1 cellular context compared by ENCODE assay signal in the genomic region with DNA sequence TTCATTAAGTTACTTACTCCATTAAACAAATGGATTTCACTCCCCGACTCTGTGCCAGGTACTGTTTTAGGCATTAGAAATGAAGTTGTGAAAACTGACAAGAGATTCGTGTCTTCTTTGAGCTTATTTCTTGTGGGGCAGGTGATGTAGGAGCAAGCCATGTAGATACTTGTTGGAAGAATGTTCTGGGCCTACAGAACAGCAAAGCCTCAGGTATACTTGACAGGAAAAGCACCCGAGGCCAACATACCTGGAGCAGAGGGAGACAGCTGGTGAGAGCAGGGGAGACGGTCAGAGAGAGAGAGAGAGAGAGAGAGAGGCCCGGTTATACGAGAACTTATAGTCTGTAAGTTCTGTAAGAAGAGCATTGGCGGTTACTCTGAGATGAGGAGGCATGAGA.
TF ChIP-seq lines count a peak whose summit lies in the region.

No MANE protein-coding gene starts in this region.

TF ChIP-seq in IMR-90, 13 proteins besides CTCF, POLR2A, EP300 and RAD21:
- TF ChIP-seq, protein P1, sequence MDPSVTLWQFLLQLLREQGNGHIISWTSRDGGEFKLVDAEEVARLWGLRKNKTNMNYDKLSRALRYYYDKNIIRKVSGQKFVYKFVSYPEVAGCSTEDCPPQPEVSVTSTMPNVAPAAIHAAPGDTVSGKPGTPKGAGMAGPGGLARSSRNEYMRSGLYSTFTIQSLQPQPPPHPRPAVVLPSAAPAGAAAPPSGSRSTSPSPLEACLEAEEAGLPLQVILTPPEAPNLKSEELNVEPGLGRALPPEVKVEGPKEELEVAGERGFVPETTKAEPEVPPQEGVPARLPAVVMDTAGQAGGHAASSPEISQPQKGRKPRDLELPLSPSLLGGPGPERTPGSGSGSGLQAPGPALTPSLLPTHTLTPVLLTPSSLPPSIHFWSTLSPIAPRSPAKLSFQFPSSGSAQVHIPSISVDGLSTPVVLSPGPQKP (IDR thresholded peaks at IDR 0.05; ENCODE audit: borderline replicate concordance, low read depth, low read length) = no peak
- TF ChIP-seq MXI1 (IDR thresholded peaks at IDR 0.05; ENCODE audit: borderline replicate concordance, low read depth, low read length) = no peak
- TF ChIP-seq NFE2L2 (IDR thresholded peaks at IDR 0.05; ENCODE audit: low read depth, low read length) = no peak
- TF ChIP-seq MAFK (IDR thresholded peaks at IDR 0.05; ENCODE audit: low read depth, low read length) = no peak
- TF ChIP-seq, protein P2, sequence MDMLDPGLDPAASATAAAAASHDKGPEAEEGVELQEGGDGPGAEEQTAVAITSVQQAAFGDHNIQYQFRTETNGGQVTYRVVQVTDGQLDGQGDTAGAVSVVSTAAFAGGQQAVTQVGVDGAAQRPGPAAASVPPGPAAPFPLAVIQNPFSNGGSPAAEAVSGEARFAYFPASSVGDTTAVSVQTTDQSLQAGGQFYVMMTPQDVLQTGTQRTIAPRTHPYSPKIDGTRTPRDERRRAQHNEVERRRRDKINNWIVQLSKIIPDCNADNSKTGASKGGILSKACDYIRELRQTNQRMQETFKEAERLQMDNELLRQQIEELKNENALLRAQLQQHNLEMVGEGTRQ (IDR thresholded peaks at IDR 0.05; ENCODE audit: low read depth, low read length) = no peak
- no peak for TF ChIP-seq SMC3 (IDR thresholded peaks at IDR 0.05; ENCODE audit: low read depth, low read length)
- no peak for TF ChIP-seq RCOR1 (IDR thresholded peaks at IDR 0.05; ENCODE audit: insufficient replicate concordance, low read length)
- TF ChIP-seq CHD1 (IDR thresholded peaks at IDR 0.05; ENCODE audit: low read depth, low read length) = no peak
- TF ChIP-seq CEBPB (IDR thresholded peaks at IDR 0.05; ENCODE audit: low read depth, low read length) = no peak
- TF ChIP-seq MAZ (IDR thresholded peaks at IDR 0.05; ENCODE audit: borderline replicate concordance, low read depth, low read length) = no peak
- TF ChIP-seq RFX5 (IDR thresholded peaks at IDR 0.05; ENCODE audit: low read depth, low read length) = no peak
- TF ChIP-seq BHLHE40 (IDR thresholded peaks at IDR 0.05; ENCODE audit: low read depth, low read length) = no peak
- no peak for TF ChIP-seq FOS (IDR thresholded peaks at IDR 0.05; ENCODE audit: low read depth, low read length)
